In the genomic region with DNA sequence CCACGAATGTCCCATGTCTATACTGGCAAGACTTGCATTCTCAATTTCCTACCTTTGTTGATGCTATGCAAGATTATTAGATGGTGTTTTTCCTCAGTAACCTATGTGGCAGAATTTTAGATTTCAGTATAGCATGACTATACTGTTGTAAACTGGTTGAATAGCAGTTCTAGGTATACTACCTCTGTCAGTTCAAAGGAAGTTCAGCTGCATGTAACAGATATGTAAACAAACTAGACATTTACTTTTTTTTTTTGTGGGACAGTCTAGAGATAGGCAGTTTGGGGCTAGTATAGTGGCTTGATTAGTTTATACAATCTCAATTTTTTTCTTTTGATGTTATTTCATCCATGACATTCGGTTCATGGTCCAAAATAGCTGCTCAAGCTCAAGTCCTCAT, we compare ENCODE assay signal across 34 cellular contexts.
"Had no signal": no experiment of that assay in that cellular context is flagged by ENCODE, and none has a peak within 500 bp of the region (broad histone marks: within the 10 kb centered on the region; RNA-seq: fewer than 3 reads in every experiment).

No MANE protein-coding gene starts in this region.

- H3K36me3 ChIP-seq: adrenal gland, ascending aorta, brain microvascular endothelial cell, breast epithelium, cardiac muscle cell had no signal

- H3K4me1 ChIP-seq: adrenal gland, ascending aorta, body of pancreas, breast epithelium had no signal

- FAIRE-seq: astrocyte, bronchial epithelial cell had no signal

- H3K27ac ChIP-seq: adrenal gland, ascending aorta, body of pancreas, brain microvascular endothelial cell, breast epithelium, cardiac muscle cell had no signal

- H3K4me3 ChIP-seq: adrenal gland, ascending aorta, body of pancreas, breast epithelium, cardiac muscle cell had no signal

- ATAC-seq: activated naive CD4-positive, alpha-beta T cell treated with anti-CD3 and anti-CD28 coated beads, Interleukin-2, amount 50 U/mL, for 72 hours; activated naive CD8-positive, alpha-beta T cell treated with anti-CD3 and anti-CD28 coated beads, Interleukin-2, amount 50 U/mL, for 24 hours; activated T-cell treated with anti-CD3 and anti-CD28 coated beads, Interleukin-2, amount 50 U/mL, for 4 hours; activated T-cell treated with anti-CD3 and anti-CD28 coated beads, Interleukin-2, amount 50 U/mL, for 72 hours; activated T-helper 17 cell treated with anti-CD3 and anti-CD28 coated beads, Interleukin-2, amount 50 U/mL, for 72 hours; body of pancreas had no signal

- H3K9me3 ChIP-seq: adrenal gland, ascending aorta, breast epithelium had no signal

- H3K27me3 ChIP-seq: adrenal gland, ascending aorta, body of pancreas, brain microvascular endothelial cell, breast epithelium, cardiac muscle cell had no signal

- DNase-seq: activated effector memory CD4-positive, alpha-beta T cell treated with anti-CD3 and anti-CD28 coated beads, Interleukin-2, amount 50 U/mL, for 16 hours; activated effector memory CD4-positive, alpha-beta T cell treated with Interleukin-2 at 50 U/mL for 16 hours; activated gamma-delta T cell; activated gamma-delta T cell treated with Interleukin-2 at 50 U/mL for 16 hours; activated naive CD4-positive, alpha-beta T cell; activated naive CD4-positive, alpha-beta T cell treated with anti-CD3 and anti-CD28 coated beads for 36 hours; activated naive CD4-positive, alpha-beta T cell treated with anti-CD3 and anti-CD28 coated beads, Interleukin-2, amount 10 ng/mL, durations not matched to agents 7 days and 5 days; activated naive CD4-positive, alpha-beta T cell treated with anti-CD3 and anti-CD28 coated beads, Interleukin-2, amount 50 U/mL, for 16 hours; activated naive CD4-positive, alpha-beta T cell treated with Interleukin-2 at 50 U/mL for 16 hours; activated naive CD8-positive, alpha-beta T cell treated with anti-CD3 and anti-CD28 coated beads for 36 hours; activated naive CD8-positive, alpha-beta T cell treated with anti-CD3 and anti-CD28 coated beads, Interleukin-2, amount 10 ng/mL, durations not matched to agents 7 days and 5 days; activated naive CD8-positive, alpha-beta T cell treated with anti-CD3 and anti-CD28 coated beads, Interleukin-2, amount 50 U/mL, for 24 hours; activated T-cell treated with anti-CD3 and anti-CD28 coated beads, Interleukin-2, amount 50 U/mL, for 1 hour; activated T-cell treated with anti-CD3 and anti-CD28 coated beads, Interleukin-2, amount 50 U/mL, for 24 hours; activated T-cell treated with anti-CD3 and anti-CD28 coated beads, Interleukin-2, amount 50 U/mL, for 4 hours; activated T-cell treated with anti-CD3 and anti-CD28 coated beads, Interleukin-2, amount 50 U/mL, for 48 hours; activated T-cell treated with anti-CD3 and anti-CD28 coated beads, Interleukin-2, amount 50 U/mL, for 72 hours; adrenal gland; amniotic stem cell; amygdala; anterior cingulate cortex; aorta; body of pancreas; brain microvascular endothelial cell; caudate nucleus; central memory CD4-positive, alpha-beta T cell; cerebellar nuclear complex had no signal
